Comparison of ENCODE assay signal across 24 cellular contexts in the genomic region with DNA sequence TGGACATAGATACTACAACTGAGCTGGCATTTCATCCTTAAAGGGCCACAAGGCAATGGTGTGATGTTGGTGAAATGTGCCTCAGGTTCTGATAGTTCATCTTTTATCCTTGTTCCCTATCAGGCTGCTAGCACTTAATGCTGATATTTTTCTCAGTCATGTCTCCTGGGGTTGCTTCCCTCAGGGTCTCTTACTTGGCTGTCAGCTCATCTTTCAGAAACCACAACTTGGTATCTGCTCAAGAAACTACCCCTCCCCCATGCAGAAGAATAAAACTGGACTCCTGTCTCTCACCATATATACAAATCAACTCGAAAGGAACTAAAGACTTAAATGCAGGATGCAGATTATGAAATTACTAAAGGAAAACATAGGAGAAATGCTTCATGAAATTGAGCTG.
"Had no signal": no experiment of that assay in that cellular context is flagged by ENCODE, and none has a peak within 500 bp of the region (broad histone marks: within the 10 kb centered on the region; RNA-seq: fewer than 3 reads in every experiment).

No MANE protein-coding gene starts in this region.

- DNase-seq: activated CD4-positive, alpha-beta T cell treated with anti-CD3 and anti-CD28 coated beads, Interleukin-2, amount 10 ng/mL, durations not matched to agents 7 days and 5 days; activated CD4-positive, CD25-positive, alpha-beta regulatory T cell; activated CD8-positive, alpha-beta T cell treated with anti-CD3 and anti-CD28 coated beads, Interleukin-2, amount 10 ng/mL, durations not matched to agents 7 days and 5 days; activated effector memory CD4-positive, alpha-beta T cell treated with Interleukin-2 at 50 U/mL for 16 hours; activated naive CD4-positive, alpha-beta T cell treated with anti-CD3 and anti-CD28 coated beads, Interleukin-2, amount 50 U/mL, for 16 hours; activated T-cell treated with anti-CD3 and anti-CD28 coated beads, Interleukin-2, amount 50 U/mL, for 24 hours; cortex of kidney; effector CD4-positive, alpha-beta T cell; gastrocnemius medialis; head of caudate nucleus; mucosa of descending colon; naive thymus-derived CD4-positive, alpha-beta T cell; ovary; psoas muscle; right cardiac atrium; small intestine; stimulated activated CD4-positive, alpha-beta T cell treated with anti-CD3 and anti-CD28 coated beads, Interleukin-4, amount 100 ng/mL, for 1 hour; stimulated activated naive CD8-positive, alpha-beta T cell treated with anti-CD3 and anti-CD28 coated beads, Interleukin-15, amount 100 ng/mL, for 72 hours; transverse colon; uterus had no signal

- H3K36me3 Mint-ChIP-seq: memory B cell had no signal

- H3K9me3 ChIP-seq: ascending aorta, gastrocnemius medialis, mucosa of descending colon, ovary, psoas muscle, suprapubic skin, transverse colon, uterus had no signal

- H3K9me3 Mint-ChIP-seq: activated CD4-positive, alpha-beta T cell treated with anti-CD3 and anti-CD28 coated beads, Interleukin-2, amount 10 ng/mL, durations not matched to agents 7 days and 5 days; activated T-cell treated with anti-CD3 and anti-CD28 coated beads, Interleukin-2, amount 50 U/mL, for 24 hours; memory B cell; naive thymus-derived CD4-positive, alpha-beta T cell; stimulated activated naive CD8-positive, alpha-beta T cell treated with anti-CD3 and anti-CD28 coated beads, Interleukin-15, amount 100 ng/mL, for 72 hours; T-helper 2 cell treated with Interferon-gamma antibody and Interleukin-4, amounts not matched to agents 5 μg/mL and 100 μg/mL, for 36 hours had no signal

- H3K27me3 ChIP-seq: ascending aorta, gastrocnemius medialis, ovary, suprapubic skin, transverse colon, uterus had no signal

- H3K4me3 Mint-ChIP-seq: activated CD4-positive, alpha-beta T cell treated with anti-CD3 and anti-CD28 coated beads, Interleukin-2, amount 10 ng/mL, durations not matched to agents 7 days and 5 days; activated CD8-positive, alpha-beta T cell treated with anti-CD3 and anti-CD28 coated beads, Interleukin-2, amount 10 ng/mL, durations not matched to agents 7 days and 5 days; activated T-cell treated with anti-CD3 and anti-CD28 coated beads, Interleukin-2, amount 50 U/mL, for 24 hours; memory B cell; naive thymus-derived CD4-positive, alpha-beta T cell; stimulated activated naive CD8-positive, alpha-beta T cell treated with anti-CD3 and anti-CD28 coated beads, Interleukin-15, amount 100 ng/mL, for 72 hours; T-helper 2 cell treated with Interferon-gamma antibody and Interleukin-4, amounts not matched to agents 5 μg/mL and 100 μg/mL, for 36 hours had no signal

- H3K27ac Mint-ChIP-seq: activated CD4-positive, alpha-beta T cell treated with anti-CD3 and anti-CD28 coated beads, Interleukin-2, amount 10 ng/mL, durations not matched to agents 7 days and 5 days; activated CD8-positive, alpha-beta T cell treated with anti-CD3 and anti-CD28 coated beads, Interleukin-2, amount 10 ng/mL, durations not matched to agents 7 days and 5 days; activated T-cell treated with anti-CD3 and anti-CD28 coated beads, Interleukin-2, amount 50 U/mL, for 24 hours; memory B cell; naive thymus-derived CD4-positive, alpha-beta T cell; stimulated activated naive CD8-positive, alpha-beta T cell treated with anti-CD3 and anti-CD28 coated beads, Interleukin-15, amount 100 ng/mL, for 72 hours; T-helper 2 cell treated with Interferon-gamma antibody and Interleukin-4, amounts not matched to agents 5 μg/mL and 100 μg/mL, for 36 hours had no signal

- H3K27me3 Mint-ChIP-seq: activated CD4-positive, alpha-beta T cell treated with anti-CD3 and anti-CD28 coated beads, Interleukin-2, amount 10 ng/mL, durations not matched to agents 7 days and 5 days; activated T-cell treated with anti-CD3 and anti-CD28 coated beads, Interleukin-2, amount 50 U/mL, for 24 hours; memory B cell; stimulated activated naive CD8-positive, alpha-beta T cell treated with anti-CD3 and anti-CD28 coated beads, Interleukin-15, amount 100 ng/mL, for 72 hours had no signal

- H3K4me1 ChIP-seq: ascending aorta, gastrocnemius medialis, psoas muscle, suprapubic skin, uterus had no signal

- H3K36me3 ChIP-seq: ascending aorta, gastrocnemius medialis, ovary, suprapubic skin, transverse colon, uterus had no signal

- H3K27ac ChIP-seq: ascending aorta, gastrocnemius medialis, ovary, psoas muscle, suprapubic skin, transverse colon, uterus had no signal

- H3K4me3 ChIP-seq: ascending aorta, gastrocnemius medialis, mucosa of descending colon, ovary, psoas muscle, suprapubic skin, transverse colon, uterus had no signal
